1 cellular context compared by ENCODE assay signal in genomic region chr1:185894806-185895205, GRCh38.
TF ChIP-seq lines count a peak whose summit lies in the region.

No MANE protein-coding gene starts in this region.

TF ChIP-seq in SK-N-SH, 30 proteins besides CTCF, POLR2A, EP300 and RAD21 (continued from another document):
- TF ChIP-seq PBX3 (IDR thresholded peaks at IDR 0.05) (no peak), POLR2AphosphoS5 (IDR thresholded peaks at IDR 0.05; ENCODE audit: low read depth, low read length) (no peak), CHD2 (IDR thresholded peaks at IDR 0.05; ENCODE audit: low read length, partially characterized antibody) (no peak), TEAD4 (IDR thresholded peaks at IDR 0.05; ENCODE audit: borderline replicate concordance, insufficient read depth) (no peak)
